ENCODE assay signal across 21 cellular contexts in the genomic region with DNA sequence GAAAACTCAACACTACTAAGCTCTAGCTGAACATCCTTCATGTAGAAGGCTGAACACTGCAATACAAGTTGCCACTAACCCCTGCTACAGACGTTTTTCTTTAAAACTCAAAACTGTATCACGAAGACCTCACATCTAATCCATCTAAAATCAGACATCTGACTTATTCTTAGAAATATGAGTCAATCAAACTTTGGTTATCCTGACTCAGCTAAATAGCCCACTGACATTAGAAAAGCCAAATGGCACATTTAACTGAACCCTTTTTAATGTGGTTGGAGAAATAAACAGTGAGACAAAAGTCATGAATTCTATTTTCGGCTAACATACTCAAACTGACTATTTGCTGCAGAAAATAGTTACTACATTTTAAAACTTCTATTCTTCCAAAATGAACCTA. TPM values are rescaled to one million over a fixed set of nuclear protein-coding genes. Genes with fewer than 3 reads are reported as not detected.
A peak's percentile ranks its signal among the peaks of the same experiment; 100 is the strongest.
DNase-seq lines count a peak whose midpoint lies in the region; ATAC-seq and TF ChIP-seq lines count a peak whose summit lies in the region.
"Had no signal": no experiment of that assay in that cellular context is flagged by ENCODE, and none has a peak within 500 bp of the region (broad histone marks: within the 10 kb centered on the region; RNA-seq: fewer than 3 reads in every experiment).

No MANE protein-coding gene starts in this region.

- DNase-seq in heart left ventricle (no peak), left cardiac atrium (no peak), ascending aorta (ENCODE audit: low spot score in 2 of 2) (no peak), mesothelial cell of epicardium (ENCODE audit: low spot score in 2 of 2, unreplicated experiment in 2 of 2) (no peak), type B pancreatic cell (ENCODE audit: extremely low spot score, unreplicated experiment) (no peak), NCI-H2107 treated with DMSO at 0.1 percent for 48 hours (lab: John Stamatoyannopoulos, UW; ENCODE audit: unreplicated experiment) (no peak), H4 (ENCODE audit: low spot score) (no peak)
- DNase-seq: activated CD8-positive, alpha-beta T cell treated with anti-CD3 and anti-CD28 coated beads, Interleukin-2, amount 10 ng/mL, durations not matched to agents 7 days and 5 days; activated naive CD8-positive, alpha-beta T cell treated with anti-CD3 and anti-CD28 coated beads, Interleukin-2, amount 10 ng/mL, durations not matched to agents 7 days and 5 days; activated T-cell treated with anti-CD3 and anti-CD28 coated beads, Interleukin-2, amount 50 U/mL, for 48 hours; CD4-positive, CD25-positive, alpha-beta regulatory T cell; DMS79; NCI-H2171 treated with DMSO at 0.1 percent for 48 hours; posterior cingulate gyrus; RPMI8226; stimulated activated CD4-positive, alpha-beta T cell treated with anti-CD3 and anti-CD28 coated beads, Interleukin-12 subunit alpha, Interleukin-12 subunit beta, amount 100 ng/mL, for 4 hours; T-helper 1 cell; upper lobe of right lung had no signal

- ATAC-seq in heart left ventricle: no peak
- no peak for ATAC-seq in left cardiac atrium
- ATAC-seq in GM18873 (IDR thresholded peaks at IDR 0.05; ENCODE audit: low FRiP score, unreplicated experiment): no peak
- ATAC-seq: activated CD8-positive, alpha-beta T cell treated with anti-CD3 and anti-CD28 coated beads, Interleukin-2, amount 10 ng/mL, durations not matched to agents 7 days and 5 days; stimulated activated effector memory CD8-positive, alpha-beta T cell treated with anti-CD3 and anti-CD28 coated beads, Interleukin-12 subunit alpha, Interleukin-12 subunit beta, amount 100 ng/mL, for 72 hours; upper lobe of right lung had no signal

- H3K27me3 ChIP-seq in heart left ventricle: no peaks in the 10 kb centered on the region
- no peaks in the 10 kb centered on the region for H3K27me3 ChIP-seq in ascending aorta
- H3K27me3 ChIP-seq: upper lobe of right lung had no signal

- peaks cover 0 to 20% (median 3%) of the 10 kb centered on the region in 9 donors for H3K36me3 ChIP-seq in heart left ventricle
- peaks cover 0 to 2% of the 10 kb centered on the region in 2 donors for H3K36me3 ChIP-seq in ascending aorta
- H3K36me3 ChIP-seq: upper lobe of right lung had no signal

- peaks cover 44% of the 10 kb centered on the region for H3K4me1 Mint-ChIP-seq in mesothelial cell of epicardium
- H3K4me1 Mint-ChIP-seq in type B pancreatic cell (ENCODE audit: unreplicated experiment): peaks cover 38% of the 10 kb centered on the region
- H3K4me1 Mint-ChIP-seq: activated naive CD8-positive, alpha-beta T cell treated with anti-CD3 and anti-CD28 coated beads, Interleukin-2, amount 10 ng/mL, durations not matched to agents 7 days and 5 days; CD4-positive, CD25-positive, alpha-beta regulatory T cell; stimulated activated effector memory CD8-positive, alpha-beta T cell treated with anti-CD3 and anti-CD28 coated beads, Interleukin-12 subunit alpha, Interleukin-12 subunit beta, amount 100 ng/mL, for 72 hours had no signal

- intact Hi-C loops in heart left ventricle (cut with DNase I) (no loop called here), left cardiac atrium (cut with DNase I) (no loop called here), ascending aorta (cut with DNase I) (loop anchor here (2.0 kb wide), 1 partner anchor 34 kb away; no protein-coding TSS in a partner anchor)

- no peaks in the 10 kb centered on the region for H3K27me3 Mint-ChIP-seq in mesothelial cell of epicardium (ENCODE audit: low read depth)
- no peaks in the 10 kb centered on the region for H3K27me3 Mint-ChIP-seq in type B pancreatic cell
- H3K27me3 Mint-ChIP-seq: activated naive CD8-positive, alpha-beta T cell treated with anti-CD3 and anti-CD28 coated beads, Interleukin-2, amount 10 ng/mL, durations not matched to agents 7 days and 5 days had no signal

- 52 to 65% (median 56%) methylated on average over 3 of the region's 3 CpGs for WGBS in heart left ventricle, 4 donors

- TF ChIP-seq CTCF in heart left ventricle (IDR thresholded peaks at IDR 0.05) (no peak), ascending aorta (IDR thresholded peaks at IDR 0.05) (no peak), mesothelial cell of epicardium (IDR thresholded peaks at IDR 0.05; ENCODE audit: unreplicated experiment) (no peak), type B pancreatic cell (conservative IDR thresholded peaks at IDR 0.05) (no peak)

- H3K4me3 Mint-ChIP-seq in mesothelial cell of epicardium (no peak overlapping the region), type B pancreatic cell (no peak overlapping the region)
- H3K4me3 Mint-ChIP-seq: activated CD8-positive, alpha-beta T cell treated with anti-CD3 and anti-CD28 coated beads, Interleukin-2, amount 10 ng/mL, durations not matched to agents 7 days and 5 days; activated naive CD8-positive, alpha-beta T cell treated with anti-CD3 and anti-CD28 coated beads, Interleukin-2, amount 10 ng/mL, durations not matched to agents 7 days and 5 days; CD4-positive, CD25-positive, alpha-beta regulatory T cell; stimulated activated effector memory CD8-positive, alpha-beta T cell treated with anti-CD3 and anti-CD28 coated beads, Interleukin-12 subunit alpha, Interleukin-12 subunit beta, amount 100 ng/mL, for 72 hours had no signal

- H3K27ac Mint-ChIP-seq in mesothelial cell of epicardium: peak overlapping the region; percentile 79
- H3K27ac Mint-ChIP-seq in type B pancreatic cell: peak overlapping the region; percentile 26
- H3K27ac Mint-ChIP-seq: activated CD8-positive, alpha-beta T cell treated with anti-CD3 and anti-CD28 coated beads, Interleukin-2, amount 10 ng/mL, durations not matched to agents 7 days and 5 days; activated naive CD8-positive, alpha-beta T cell treated with anti-CD3 and anti-CD28 coated beads, Interleukin-2, amount 10 ng/mL, durations not matched to agents 7 days and 5 days; CD4-positive, CD25-positive, alpha-beta regulatory T cell; stimulated activated effector memory CD8-positive, alpha-beta T cell treated with anti-CD3 and anti-CD28 coated beads, Interleukin-12 subunit alpha, Interleukin-12 subunit beta, amount 100 ng/mL, for 72 hours had no signal

- H3K9me3 Mint-ChIP-seq in mesothelial cell of epicardium: no peaks in the 10 kb centered on the region
- no peaks in the 10 kb centered on the region for H3K9me3 Mint-ChIP-seq in type B pancreatic cell
- H3K9me3 Mint-ChIP-seq: activated naive CD8-positive, alpha-beta T cell treated with anti-CD3 and anti-CD28 coated beads, Interleukin-2, amount 10 ng/mL, durations not matched to agents 7 days and 5 days; stimulated activated effector memory CD8-positive, alpha-beta T cell treated with anti-CD3 and anti-CD28 coated beads, Interleukin-12 subunit alpha, Interleukin-12 subunit beta, amount 100 ng/mL, for 72 hours had no signal

- H3K4me3 ChIP-seq in heart left ventricle (no peak overlapping the region), ascending aorta (peak overlapping the region in 1 of 2 donors; percentile 32)
- H3K4me3 ChIP-seq: upper lobe of right lung had no signal

- TF ChIP-seq POLR2A in heart left ventricle (IDR thresholded peaks at IDR 0.05): no peak

- peak overlapping the region in 10 of 12 donors; percentile 17 to 65 (median 38) for H3K27ac ChIP-seq in heart left ventricle
- H3K27ac ChIP-seq in ascending aorta: peak overlapping the region; percentile 58
- H3K27ac ChIP-seq: upper lobe of right lung, VCaP had no signal

- H3K9me3 ChIP-seq in heart left ventricle: no peaks in the 10 kb centered on the region
- no peaks in the 10 kb centered on the region for H3K9me3 ChIP-seq in ascending aorta
- H3K9me3 ChIP-seq: upper lobe of right lung had no signal

- H3K4me1 ChIP-seq in heart left ventricle (peaks cover 0 to 53% (median 23%) of the 10 kb centered on the region in 12 donors), ascending aorta (peaks cover 0 to 16% of the 10 kb centered on the region in 2 donors)

- H3K36me3 Mint-ChIP-seq in mesothelial cell of epicardium (peaks cover 21% of the 10 kb centered on the region), type B pancreatic cell (peaks cover 19% of the 10 kb centered on the region)
- H3K36me3 Mint-ChIP-seq: activated naive CD8-positive, alpha-beta T cell treated with anti-CD3 and anti-CD28 coated beads, Interleukin-2, amount 10 ng/mL, durations not matched to agents 7 days and 5 days; CD4-positive, CD25-positive, alpha-beta regulatory T cell; stimulated activated effector memory CD8-positive, alpha-beta T cell treated with anti-CD3 and anti-CD28 coated beads, Interleukin-12 subunit alpha, Interleukin-12 subunit beta, amount 100 ng/mL, for 72 hours had no signal

RNA-seq across cellular contexts. Expression of a gene that starts 35.6 kb away (rescaled TPM):
- total RNA-seq in heart left ventricle (100 to 1,000 TPM in 6 of 9 donors, 10 to 100 TPM in 3; 78.2 to 115 (median 107) TPM), left cardiac atrium (10 to 100 TPM; 92.2 to 92.8 TPM), ascending aorta (29.9 TPM), mesothelial cell of epicardium (203 to 225 TPM (median 217 TPM) in 3 replicates), type B pancreatic cell (ENCODE audit: low replicate concordance) (89.1 and 306 TPM in 2 replicates)
- polyA plus RNA-seq in heart left ventricle: 10 to 100 TPM; 36.5 to 38.4 TPM
- 139 and 151 TPM in 2 replicates for total RNA-seq in H4 (2014; rRNA removed; shearing (Covaris generic))
- total RNA-seq: activated CD8-positive, alpha-beta T cell treated with anti-CD3 and anti-CD28 coated beads, Interleukin-2, amount 10 ng/mL, durations not matched to agents 7 days and 5 days; activated naive CD8-positive, alpha-beta T cell treated with anti-CD3 and anti-CD28 coated beads, Interleukin-2, amount 10 ng/mL, durations not matched to agents 7 days and 5 days; CD4-positive, CD25-positive, alpha-beta regulatory T cell had no signal
- polyA plus RNA-seq: CD4-positive, CD25-positive, alpha-beta regulatory T cell had no signal
